26 cellular contexts compared by ENCODE assay signal in genomic region chr2:10507106-10507505, GRCh38.
"Had no signal": no experiment of that assay in that cellular context is flagged by ENCODE, and none has a peak within 500 bp of the region (broad histone marks: within the 10 kb centered on the region; RNA-seq: fewer than 3 reads in every experiment).

No MANE protein-coding gene starts in this region.

- H3K4me2 ChIP-seq: hepatocyte had no signal

- H3K27ac ChIP-seq: adrenal gland, ascending aorta, brain microvascular endothelial cell, hepatocyte, neutrophil, pancreas, skin epidermis, transverse colon, vagina had no signal

- H3K36me3 ChIP-seq: adrenal gland, ascending aorta, brain microvascular endothelial cell, neutrophil, pancreas, transverse colon, vagina had no signal

- H3K27ac Mint-ChIP-seq: activated naive CD8-positive, alpha-beta T cell; activated T-helper 1 cell treated with anti-CD3 and anti-CD28 coated beads, Interleukin-12 subunit alpha, Interleukin-12 subunit beta, Interleukin-2, Interleukin-4 antibody, amounts not matched to agents 30 ng/mL and 10 ng/mL and 1 ng/mL, durations not matched to agents 14 hours and 24 hours and 36 hours; immature natural killer cell; natural killer cell treated with Interleukin-12 subunit alpha and Interleukin-12 subunit beta and Interleukin-15 and Interleukin-18, amount 100 ng/mL, for 72 hours; stimulated activated memory B cell treated with anti-CD40 and anti-IgM and Interleukin-4, amounts not matched to agents 10 μg/mL and 1 μg/mL and 100 μg/mL, for 72 hours had no signal

- DNase-seq: activated CD4-positive, alpha-beta T cell treated with anti-CD3 and anti-CD28 coated beads for 4 hours; activated CD4-positive, alpha-beta T cell treated with anti-CD3 and anti-CD28 coated beads, Interleukin-2, amount 50 U/mL, for 48 hours; activated CD4-positive, CD25-positive, alpha-beta regulatory T cell; activated naive CD4-positive, alpha-beta T cell; brain microvascular endothelial cell; central memory CD4-positive, alpha-beta T cell; dermis blood vessel endothelial cell; effector CD8-positive, alpha-beta T cell; foreskin melanocyte; immature natural killer cell; left ventricle myocardium superior; mammary epithelial cell; pancreas; stimulated activated CD4-positive, alpha-beta T cell treated with anti-CD3 and anti-CD28 coated beads, Interleukin-2, amount 100 ng/mL, for 24 hours; transverse colon had no signal

- ATAC-seq: left ventricle myocardium superior; natural killer cell treated with Interleukin-12 subunit alpha and Interleukin-12 subunit beta and Interleukin-15 and Interleukin-18, amount 100 ng/mL, for 72 hours; pancreas; right cardiac atrium; stimulated activated memory B cell treated with anti-CD40 and anti-IgM and Interleukin-4, amounts not matched to agents 10 μg/mL and 1 μg/mL and 100 μg/mL, for 72 hours had no signal

- H3K4me3 Mint-ChIP-seq: activated naive CD8-positive, alpha-beta T cell; activated T-helper 1 cell treated with anti-CD3 and anti-CD28 coated beads, Interleukin-12 subunit alpha, Interleukin-12 subunit beta, Interleukin-2, Interleukin-4 antibody, amounts not matched to agents 30 ng/mL and 10 ng/mL and 1 ng/mL, durations not matched to agents 14 hours and 24 hours and 36 hours; immature natural killer cell; natural killer cell treated with Interleukin-12 subunit alpha and Interleukin-12 subunit beta and Interleukin-15 and Interleukin-18, amount 100 ng/mL, for 72 hours; stimulated activated memory B cell treated with anti-CD40 and anti-IgM and Interleukin-4, amounts not matched to agents 10 μg/mL and 1 μg/mL and 100 μg/mL, for 72 hours had no signal

- H3K9me3 Mint-ChIP-seq: activated T-helper 1 cell treated with anti-CD3 and anti-CD28 coated beads, Interleukin-12 subunit alpha, Interleukin-12 subunit beta, Interleukin-2, Interleukin-4 antibody, amounts not matched to agents 30 ng/mL and 10 ng/mL and 1 ng/mL, durations not matched to agents 14 hours and 24 hours and 36 hours; immature natural killer cell; natural killer cell treated with Interleukin-12 subunit alpha and Interleukin-12 subunit beta and Interleukin-15 and Interleukin-18, amount 100 ng/mL, for 72 hours; stimulated activated memory B cell treated with anti-CD40 and anti-IgM and Interleukin-4, amounts not matched to agents 10 μg/mL and 1 μg/mL and 100 μg/mL, for 72 hours had no signal

- H3K4me3 ChIP-seq: adrenal gland, ascending aorta, hepatocyte, pancreas, skin epidermis, transverse colon, vagina had no signal

- H3K9me3 ChIP-seq: adrenal gland, ascending aorta, neutrophil, pancreas, transverse colon, vagina had no signal

- H3K27me3 ChIP-seq: adrenal gland, ascending aorta, brain microvascular endothelial cell, hepatocyte, neutrophil, pancreas, transverse colon, vagina had no signal

- H3K27me3 Mint-ChIP-seq: activated naive CD8-positive, alpha-beta T cell had no signal

- H3K36me3 Mint-ChIP-seq: immature natural killer cell; natural killer cell treated with Interleukin-12 subunit alpha and Interleukin-12 subunit beta and Interleukin-15 and Interleukin-18, amount 100 ng/mL, for 72 hours; stimulated activated memory B cell treated with anti-CD40 and anti-IgM and Interleukin-4, amounts not matched to agents 10 μg/mL and 1 μg/mL and 100 μg/mL, for 72 hours had no signal

- H2AFZ ChIP-seq: hepatocyte had no signal

- H3K4me1 Mint-ChIP-seq: immature natural killer cell; stimulated activated memory B cell treated with anti-CD40 and anti-IgM and Interleukin-4, amounts not matched to agents 10 μg/mL and 1 μg/mL and 100 μg/mL, for 72 hours had no signal

- H3K4me1 ChIP-seq: adrenal gland, ascending aorta, pancreas, transverse colon, vagina had no signal
